19 cellular contexts compared by ENCODE assay signal in the genomic region with DNA sequence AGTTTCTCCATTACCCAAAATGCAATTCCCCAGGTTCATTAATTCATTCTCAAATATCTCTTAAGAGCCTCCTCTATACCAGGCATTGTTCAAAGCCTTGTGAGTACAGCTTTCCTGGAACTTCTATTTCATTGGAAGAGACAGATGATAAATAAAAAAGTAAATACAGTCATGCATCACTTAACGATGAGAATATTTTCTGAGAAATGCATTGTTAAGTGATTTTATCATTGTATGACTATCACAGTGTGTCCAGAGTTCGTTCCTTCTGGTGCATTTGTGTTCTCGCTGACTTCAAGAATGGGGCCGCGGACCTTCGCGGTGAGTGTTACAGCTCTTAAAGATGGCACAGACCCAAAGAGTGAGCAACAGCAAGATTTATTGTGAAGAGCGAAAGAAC.
DNase-seq lines count a peak whose midpoint lies in the region; FAIRE-seq and TF ChIP-seq lines count a peak whose summit lies in the region.
"Had no signal": no experiment of that assay in that cellular context is flagged by ENCODE, and none has a peak within 500 bp of the region (broad histone marks: within the 10 kb centered on the region; RNA-seq: fewer than 3 reads in every experiment).

No MANE protein-coding gene starts in this region.

- H3K27ac Mint-ChIP-seq in astrocyte (ENCODE audit: unreplicated experiment) = no peak overlapping the region

- H3K79me1 ChIP-seq in neuronal stem cell (ENCODE audit: low read depth, low read length) = no peaks in the 10 kb centered on the region

- WGBS in neuronal stem cell (ENCODE audit: extremely low coverage in 2 of 2, insufficient read length in 2 of 2, insufficient replicate concordance in 1 of 2), 2 donors = no CpG with 5 or more reads among the region's 8 CpGs

- peaks cover 15% of the 10 kb centered on the region for H3K4me1 Mint-ChIP-seq in astrocyte (ENCODE audit: low read depth, unreplicated experiment)

- H3K4me1 ChIP-seq in astrocyte (ENCODE audit: insufficient read depth, low read length) (no peaks in the 10 kb centered on the region), neuronal stem cell (ENCODE audit: control insufficient read depth in 2 of 2, insufficient read depth in 1 of 2, low read depth in 1 of 2, low read length in 2 of 2) (no peaks in the 10 kb centered on the region)
- H3K4me1 ChIP-seq: A549 had no signal

- no peaks in the 10 kb centered on the region for H3K79me2 ChIP-seq in astrocyte (ENCODE audit: insufficient read depth, low read length)

- no peaks in the 10 kb centered on the region for H3K36me3 ChIP-seq in astrocyte (ENCODE audit: insufficient read depth, low read length)
- no peaks in the 10 kb centered on the region for H3K36me3 ChIP-seq in neuronal stem cell (replicated peaks in 1 of 2; ENCODE audit: control insufficient read depth in 2 of 2, insufficient read depth in 2 of 2, low read length in 2 of 2)

- no peaks in the 10 kb centered on the region for H3K9me3 ChIP-seq in astrocyte (ENCODE audit: insufficient read depth, low read depth, low read length)
- H3K9me3 ChIP-seq in neuronal stem cell (replicated peaks in 1 of 2; ENCODE audit: control insufficient read depth in 2 of 2, insufficient read depth in 1 of 2, low read depth in 1 of 2, low read length in 2 of 2) = no peaks in the 10 kb centered on the region
- H3K9me3 ChIP-seq: A549 had no signal

- H3K4me3 Mint-ChIP-seq in astrocyte (ENCODE audit: unreplicated experiment) = no peak overlapping the region

- peaks cover 6% of the 10 kb centered on the region for H3K36me3 Mint-ChIP-seq in astrocyte (ENCODE audit: low read depth, unreplicated experiment)

- H3K4me3 ChIP-seq in astrocyte (ENCODE audit: insufficient read depth, low read depth, low read length) (no peak overlapping the region), neuronal stem cell (ENCODE audit: low read length in 2 of 2) (no peak overlapping the region)
- H3K4me3 ChIP-seq: A549, PC-9, SK-N-MC had no signal

- H2AFZ ChIP-seq in astrocyte (ENCODE audit: low read depth, low read length) (no peak overlapping the region), neuronal stem cell (ENCODE audit: low read length) (no peak overlapping the region)
- H2AFZ ChIP-seq: PC-9 had no signal

- H3K9ac ChIP-seq in astrocyte (ENCODE audit: low read length) (no peak overlapping the region), neuronal stem cell (ENCODE audit: low read depth, low read length, poor library complexity) (no peak overlapping the region)
- H3K9ac ChIP-seq: KMS-11 had no signal

- H3K4ac ChIP-seq in neuronal stem cell (ENCODE audit: low read length) = no peak overlapping the region

- H4K91ac ChIP-seq in neuronal stem cell (ENCODE audit: low read depth, low read length, poor library complexity) = no peak overlapping the region

- DNase-seq in DMS53 treated with DMSO at 0.1 percent for 48 hours (lab: John Stamatoyannopoulos, UW; ENCODE audit: unreplicated experiment) (peak; percentile 32), NCI-H345 (lab: John Stamatoyannopoulos, UW) (peak; percentile 39), astrocyte (ENCODE audit: low read depth) (peak; percentile 82), kidney tubule cell (ENCODE audit: low spot score) (peak; percentile 83), neuronal stem cell (ENCODE audit: low spot score) (no peak), NCI-H1436 treated with DMSO at 0.1 percent for 48 hours (lab: John Stamatoyannopoulos, UW) (no peak), ecto neural progenitor cell (ENCODE audit: low spot score) (no peak)
- DNase-seq in activated T-cell treated with anti-CD3 and anti-CD28 coated beads, Interleukin-2, amount 50 U/mL, for 48 hours = no peak
- DNase-seq: DMS 273 treated with DMSO at 0.1 percent for 48 hours, NCI-H1048, NCI-H146, NCI-H446 treated with DMSO at 0.1 percent for 48 hours, NCI-H82, PC-9, Right ventricle myocardium superior had no signal

- H2BK5ac ChIP-seq in neuronal stem cell (ENCODE audit: low read length) = no peak overlapping the region

- H3K27ac ChIP-seq in astrocyte (ENCODE audit: low read depth, low read length) (peak overlapping the region; percentile 48), neuronal stem cell (replicated peaks; ENCODE audit: low read length) (no peak overlapping the region)
- H3K27ac ChIP-seq: A549, C4-2B, KMS-11, PC-9, SK-N-MC had no signal

- H2BK15ac ChIP-seq in neuronal stem cell (ENCODE audit: low read length) = no peak overlapping the region

- H4K8ac ChIP-seq in neuronal stem cell (ENCODE audit: low read depth, low read length) = no peak overlapping the region

- TF ChIP-seq CTCF in astrocyte (IDR thresholded peaks at IDR 0.05; ENCODE audit: insufficient read depth, low read depth, low read length) = no peak

- H3K27me3 ChIP-seq in astrocyte (ENCODE audit: insufficient read depth, low read length) = no peaks in the 10 kb centered on the region
- H3K27me3 ChIP-seq in neuronal stem cell (ENCODE audit: control insufficient read depth in 3 of 3, insufficient read depth in 3 of 3, low read depth in 1 of 3, low read length in 3 of 3) = no peaks in the 10 kb centered on the region

- no peak overlapping the region for H2BK12ac ChIP-seq in neuronal stem cell (ENCODE audit: low read length)

- H2AK5ac ChIP-seq in neuronal stem cell (ENCODE audit: low read depth, low read length) = no peak overlapping the region

- H2BK120ac ChIP-seq in neuronal stem cell (ENCODE audit: low read depth, low read length) = no peak overlapping the region

- peaks cover 4% of the 10 kb centered on the region for H3K9me3 Mint-ChIP-seq in astrocyte (ENCODE audit: unreplicated experiment)

- no peaks in the 10 kb centered on the region for H4K20me1 ChIP-seq in astrocyte (ENCODE audit: insufficient read depth, low read length)

- H3K4me2 ChIP-seq in astrocyte (ENCODE audit: low read length) (no peak overlapping the region), neuronal stem cell (ENCODE audit: insufficient read depth, low read length, poor library complexity, severe bottlenecking) (no peak overlapping the region)
- H3K4me2 ChIP-seq: A549, KMS-11, PC-9 had no signal

- no peak overlapping the region for H3K18ac ChIP-seq in neuronal stem cell (ENCODE audit: low read length)

- no peaks in the 10 kb centered on the region for H3K27me3 Mint-ChIP-seq in astrocyte (ENCODE audit: low read depth, unreplicated experiment)

- FAIRE-seq in astrocyte (lab: Jason Lieb, UNC) = no peak
- FAIRE-seq: A549 had no signal

- no peak overlapping the region for H3K23ac ChIP-seq in neuronal stem cell (ENCODE audit: low read depth, low read length, poor library complexity)

- H3K14ac ChIP-seq in neuronal stem cell (ENCODE audit: low read length) = no peak overlapping the region

Comparison
In these comparisons a context has a peak if more than half of its experiments do, and no peak if none do; other contexts are left out.
1. DNase-seq: peak in DMS53 treated with DMSO at 0.1 percent for 48 hours (single experiment), NCI-H345 (single experiment), astrocyte (single experiment) and kidney tubule cell (single experiment); none in neuronal stem cell (single experiment), NCI-H1436 treated with DMSO at 0.1 percent for 48 hours (single experiment), ecto neural progenitor cell (single experiment) and activated T-cell treated with anti-CD3 and anti-CD28 coated beads, Interleukin-2, amount 50 U/mL, for 48 hours (0 of 2).